ENCODE assay signal across 1 cellular context in the genomic region with DNA sequence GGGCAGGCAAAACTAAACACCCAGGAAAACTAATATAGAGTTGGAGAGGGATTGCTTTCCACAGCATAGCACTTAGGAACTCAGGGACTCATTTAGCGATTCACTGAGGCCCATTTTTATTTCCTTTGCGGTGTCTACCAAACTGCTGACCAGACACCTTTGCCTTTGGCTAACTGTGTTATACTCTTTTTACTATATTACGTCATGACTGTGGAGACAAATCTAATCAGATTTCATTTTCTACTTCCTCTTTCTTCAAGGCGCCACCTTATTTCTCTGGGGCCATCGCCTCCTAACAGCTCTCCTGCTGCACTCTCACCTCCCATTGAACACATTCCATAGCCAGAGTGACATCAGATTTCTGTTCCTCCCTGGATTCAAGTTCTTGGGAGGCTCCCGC.
TF ChIP-seq lines count a peak whose summit lies in the region.

No MANE protein-coding gene starts in this region.

TF ChIP-seq in K562, 482 proteins besides CTCF, POLR2A, EP300 and RAD21 (continued from another document):
- no peak for TF ChIP-seq CHD4 (IDR thresholded peaks at IDR 0.05; ENCODE audit: insufficient read depth, insufficient replicate concordance, low read depth, low read length, poor library complexity, severe bottlenecking)
- no peak for TF ChIP-seq TEAD2 (tag; IDR thresholded peaks at IDR 0.05)
- TF ChIP-seq MAFG (tag; conservative IDR thresholded peaks at IDR 0.05): peak; percentile 63
- TF ChIP-seq C11orf30 (IDR thresholded peaks at IDR 0.05; ENCODE audit: low read depth): peak; percentile 49; the same call in 1 of the 2 replicates
- TF ChIP-seq MAFK (IDR thresholded peaks at IDR 0.05; ENCODE audit: low read length): peak; percentile 16; the same call in 1 of the 2 replicates
- no peak for TF ChIP-seq SRSF7 (optimal IDR thresholded peaks at IDR 0.05; ENCODE audit: low read depth, low read length)
- TF ChIP-seq BRD4 (IDR thresholded peaks at IDR 0.05): no peak
- TF ChIP-seq, protein P1, sequence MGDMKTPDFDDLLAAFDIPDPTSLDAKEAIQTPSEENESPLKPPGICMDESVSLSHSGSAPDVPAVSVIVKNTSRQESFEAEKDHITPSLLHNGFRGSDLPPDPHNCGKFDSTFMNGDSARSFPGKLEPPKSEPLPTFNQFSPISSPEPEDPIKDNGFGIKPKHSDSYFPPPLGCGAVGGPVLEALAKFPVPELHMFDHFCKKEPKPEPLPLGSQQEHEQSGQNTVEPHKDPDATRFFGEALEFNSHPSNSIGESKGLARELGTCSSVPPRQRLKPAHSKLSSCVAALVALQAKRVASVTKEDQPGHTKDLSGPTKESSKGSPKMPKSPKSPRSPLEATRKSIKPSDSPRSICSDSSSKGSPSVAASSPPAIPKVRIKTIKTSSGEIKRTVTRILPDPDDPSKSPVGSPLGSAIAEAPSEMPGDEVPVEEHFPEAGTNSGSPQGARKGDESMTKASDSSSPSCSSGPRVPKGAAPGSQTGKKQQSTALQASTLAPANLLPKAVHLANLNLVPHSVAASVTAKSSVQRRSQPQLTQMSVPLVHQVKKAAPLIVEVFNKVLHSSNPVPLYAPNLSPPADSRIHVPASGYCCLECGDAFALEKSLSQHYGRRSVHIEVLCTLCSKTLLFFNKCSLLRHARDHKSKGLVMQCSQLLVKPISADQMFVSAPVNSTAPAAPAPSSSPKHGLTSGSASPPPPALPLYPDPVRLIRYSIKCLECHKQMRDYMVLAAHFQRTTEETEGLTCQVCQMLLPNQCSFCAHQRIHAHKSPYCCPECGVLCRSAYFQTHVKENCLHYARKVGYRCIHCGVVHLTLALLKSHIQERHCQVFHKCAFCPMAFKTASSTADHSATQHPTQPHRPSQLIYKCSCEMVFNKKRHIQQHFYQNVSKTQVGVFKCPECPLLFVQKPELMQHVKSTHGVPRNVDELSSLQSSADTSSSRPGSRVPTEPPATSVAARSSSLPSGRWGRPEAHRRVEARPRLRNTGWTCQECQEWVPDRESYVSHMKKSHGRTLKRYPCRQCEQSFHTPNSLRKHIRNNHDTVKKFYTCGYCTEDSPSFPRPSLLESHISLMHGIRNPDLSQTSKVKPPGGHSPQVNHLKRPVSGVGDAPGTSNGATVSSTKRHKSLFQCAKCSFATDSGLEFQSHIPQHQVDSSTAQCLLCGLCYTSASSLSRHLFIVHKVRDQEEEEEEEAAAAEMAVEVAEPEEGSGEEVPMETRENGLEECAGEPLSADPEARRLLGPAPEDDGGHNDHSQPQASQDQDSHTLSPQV (IDR thresholded peaks at IDR 0.05): no peak
- no peak for TF ChIP-seq ZNF668 (CRISPR knock-in tag; IDR thresholded peaks at IDR 0.05)
- TF ChIP-seq ATF7 (IDR thresholded peaks at IDR 0.05): peak; percentile 68; the same call in 1 of the 2 replicates
- TF ChIP-seq COPS2 (conservative IDR thresholded peaks at IDR 0.05): no peak
- no peak for TF ChIP-seq SOX6 (IDR thresholded peaks at IDR 0.05)
- no peak for TF ChIP-seq ZNF347 (CRISPR knock-in tag; IDR thresholded peaks at IDR 0.05; ENCODE audit: low read depth)
- no peak for TF ChIP-seq POLR2AphosphoS5 (IDR thresholded peaks at IDR 0.05; ENCODE audit: control insufficient read depth, insufficient read depth, low read depth, low read length)
- peak; percentile 45; the same call in 1 of the 2 replicates for TF ChIP-seq ZNF316 (IDR thresholded peaks at IDR 0.05)
